20 cellular contexts compared by ENCODE assay signal in genomic region chr11:78214331-78215194, GRCh38. TPM values are rescaled to one million over a fixed set of nuclear protein-coding genes. Genes with fewer than 3 reads are reported as not detected.
DNase-seq lines count a peak whose midpoint lies in the region; ATAC-seq, FAIRE-seq and TF ChIP-seq lines count a peak whose summit lies in the region.
"Had no signal": no experiment of that assay in that cellular context is flagged by ENCODE, and none has a peak within 500 bp of the region (broad histone marks: within the 10 kb centered on the region; RNA-seq: fewer than 3 reads in every experiment).

No MANE protein-coding gene starts in this region.

- no peak for TF ChIP-seq CTCF in DND-41 (IDR thresholded peaks at IDR 0.05; ENCODE audit: borderline replicate concordance, extremely low read depth, low read length, poor library complexity, severe bottlenecking)
- no peak for TF ChIP-seq CTCF in K562 (IDR thresholded peaks at IDR 0.05 in 2 of 3, conservative IDR thresholded peaks at IDR 0.05 in 1 of 3; ENCODE audit: insufficient read depth in 2 of 3, low read depth in 1 of 3, low read length in 3 of 3)
- TF ChIP-seq CTCF in stomach (IDR thresholded peaks at IDR 0.05): no peak

- H4K20me1 ChIP-seq in DND-41 (ENCODE audit: insufficient read depth, low read length): 0 out of 2 replicates have a peak, but pooled peaks cover 4% of the 10 kb centered on the region
- no peaks in the 10 kb centered on the region for H4K20me1 ChIP-seq in K562 (replicated peaks; ENCODE audit: control insufficient read depth, insufficient read depth, low read length)

- ATAC-seq in DND-41 (ENCODE audit: insufficient read depth, low read depth): peak; percentile 61
- no peak for ATAC-seq in K562
- ATAC-seq: A549 had no signal

- H2AFZ ChIP-seq in DND-41 (ENCODE audit: low read depth, low read length): no peak overlapping the region
- no peak overlapping the region for H2AFZ ChIP-seq in K562 (ENCODE audit: low read depth, low read length)

- H3K36me3 ChIP-seq in DND-41 (ENCODE audit: insufficient read depth, low read length): peaks cover 76% of the 10 kb centered on the region
- H3K36me3 ChIP-seq in K562 (ENCODE audit: control insufficient read depth, insufficient read depth, low read length): peaks cover 68% of the 10 kb centered on the region; the same call in 2 of the 3 replicates
- H3K36me3 ChIP-seq in stomach: peaks cover 31 to 85% (median 76%) of the 10 kb centered on the region in 4 donors
- H3K36me3 ChIP-seq: SJSA1 had no signal

- POLR2A ChIA-PET in K562 (lab: Yijun Ruan, JAX): interaction anchor here (0.7 kb wide), 1 partner anchor 69 kb away, joined by 3 read pairs; no protein-coding TSS in a partner anchor

- H3K79me2 ChIP-seq in DND-41 (ENCODE audit: insufficient read depth, low read length) (peaks cover 3% of the 10 kb centered on the region; the same call in 1 of the 2 replicates), K562 (ENCODE audit: control insufficient read depth, insufficient read depth, low read length) (no peaks in the 10 kb centered on the region)

- TF ChIP-seq POLR2A in K562 (conservative IDR thresholded peaks at IDR 0.05): no peak
- no peak for TF ChIP-seq POLR2A in stomach (IDR thresholded peaks at IDR 0.05)

- BruUV-seq in K562 (replicated peaks; lab: Mats Ljungman, UMichigan): no TSS peak

- in situ Hi-C loops in K562 (cut with MboI): no loop called here

- H3K9me3 ChIP-seq in DND-41 (ENCODE audit: insufficient read depth, low read length, severe bottlenecking) (no peaks in the 10 kb centered on the region), K562 (replicated peaks; ENCODE audit: control insufficient read depth, insufficient read depth, low read depth, low read length) (no peaks in the 10 kb centered on the region), stomach (no peaks in the 10 kb centered on the region)
- H3K9me3 ChIP-seq: A549, Peyer's patch, SJSA1 had no signal

- 82% methylated on average over 8 of the region's 12 CpGs for WGBS in K562 (ENCODE audit: insufficient coverage, low coverage, missing lambda C conversion rate)
- WGBS in stomach, 5 donors: 76 to 90% (median 85%) methylated on average over 10 to 12 of the region's 12 CpGs

- H3K27me3 ChIP-seq in DND-41 (ENCODE audit: insufficient read depth, low read length, poor library complexity) (no peaks in the 10 kb centered on the region), K562 (ENCODE audit: control insufficient read depth in 2 of 2, insufficient read depth in 2 of 2, low read length in 2 of 2) (no peaks in the 10 kb centered on the region), stomach (no peaks in the 10 kb centered on the region)
- H3K27me3 ChIP-seq: Peyer's patch, SJSA1 had no signal

- H3K4me2 ChIP-seq in DND-41 (ENCODE audit: insufficient read depth, low read length): no peak overlapping the region
- H3K4me2 ChIP-seq in K562 (ENCODE audit: insufficient read depth, low read length): no peak overlapping the region
- H3K4me2 ChIP-seq: A549 had no signal

- CTCF ChIA-PET in K562 (lab: Yijun Ruan, JAX; ENCODE audit: low intra/inter-chr PET ratio): no interaction called here

- no peak overlapping the region for H3K4me3 ChIP-seq in DND-41 (ENCODE audit: low read depth in 1 of 2, low read length in 2 of 2)
- H3K4me3 ChIP-seq in K562: no peak overlapping the region
- H3K4me3 ChIP-seq in stomach: no peak overlapping the region
- H3K4me3 ChIP-seq: A549, Peyer's patch, SJSA1 had no signal

- H3K4me1 ChIP-seq in DND-41 (ENCODE audit: insufficient read depth, low read length) (peaks cover 20% of the 10 kb centered on the region), K562 (replicated peaks in 1 of 2; ENCODE audit: control insufficient read depth in 2 of 2, insufficient read depth in 2 of 2, low read length in 2 of 2) (peaks cover 3 to 12% of the 10 kb centered on the region in 2 experiments; a peak in 4 of 5 replicates), stomach (no peaks in the 10 kb centered on the region)
- H3K4me1 ChIP-seq: A549, Peyer's patch, SJSA1 had no signal

- H3K9me1 ChIP-seq in K562 (ENCODE audit: control insufficient read depth, insufficient read depth, low read length): peaks cover 3% of the 10 kb centered on the region

- no peak for FAIRE-seq in K562 (lab: Jason Lieb, UNC)
- FAIRE-seq: A549, D721Med had no signal

- H3K9ac ChIP-seq in DND-41 (ENCODE audit: low read depth, low read length) (no peak overlapping the region), K562 (ENCODE audit: insufficient read depth in 1 of 2, low read depth in 2 of 2, low read length in 2 of 2) (no peak overlapping the region)

- H3K27ac ChIP-seq in DND-41 (ENCODE audit: low read length) (peak overlapping the region; percentile 40; the same call in 1 of the 2 replicates), K562 (ENCODE audit: extremely low read depth, low read depth, low read length) (no peak overlapping the region), stomach (no peak overlapping the region)
- H3K27ac ChIP-seq: A549, Peyer's patch, SJSA1 had no signal

- intact Hi-C loops in K562 (cut with micrococcal nuclease): no loop called here
- intact Hi-C loops in stomach (cut with DNase I; ENCODE audit: low total_unique reads): no loop called here

- no peak for TF ChIP-seq RAD21 in K562 (CRISPR knock-in tag; conservative IDR thresholded peaks at IDR 0.05 in 1 of 2, IDR thresholded peaks at IDR 0.05 in 1 of 2)

- DNase-seq in activated effector memory CD4-positive, alpha-beta T cell treated with anti-CD3 and anti-CD28 coated beads, Interleukin-2, amount 50 U/mL, for 16 hours: peak; percentile 55
- no peak for DNase-seq in activated effector memory CD4-positive, alpha-beta T cell treated with Interleukin-2 at 50 U/mL for 16 hours
- DNase-seq in DND-41 (peak; percentile 55), K562 (ENCODE audit: extremely low read depth in 1 of 4, low spot score in 3 of 4) (no peak), stomach (peak; percentile 15), HPDE6-E6E7 (ENCODE audit: extremely low spot score) (no peak), putamen (ENCODE audit: low spot score) (no peak), COLO829 (ENCODE audit: low spot score) (no peak)
- DNase-seq: CD8-positive, alpha-beta memory T cell; GOT3; Karpas-422; NCI-H1048; NCI-H1436 treated with DMSO at 0.1 percent for 48 hours; NCI-H2029; NCI-H2171; NCI-H446 treated with DMSO at 0.1 percent for 48 hours had no signal

- TF ChIP-seq EP300 in K562 (IDR thresholded peaks at IDR 0.05; ENCODE audit: low read length): no peak
- no peak for TF ChIP-seq EP300 in stomach (IDR thresholded peaks at IDR 0.05)

TF ChIP-seq in K562, 482 proteins besides CTCF, POLR2A, EP300 and RAD21 (continues in another document):
- TF ChIP-seq RBM15 (IDR thresholded peaks at IDR 0.05; ENCODE audit: insufficient read depth, low read length) (no peak), HEY1 (CRISPR knock-in tag; IDR thresholded peaks at IDR 0.05; ENCODE audit: borderline replicate concordance) (no peak)

RNA-seq across cellular contexts. Expression of gene USP35, which starts 25.8 kb away (rescaled TPM):
- total RNA-seq in K562 (2011; cell fraction: chromatin; rRNA removed; ENCODE audit: low replicate concordance): 11.2 and 24.7 TPM in 2 replicates
- total RNA-seq in K562 (2011; cell fraction: nucleolus; rRNA removed): 14.8 and 15.9 TPM in 2 replicates
- 11.8 and 13.5 TPM in 2 replicates for total RNA-seq in K562 (2011; cell fraction: nucleoplasm; rRNA removed)
- total RNA-seq in K562 (2014; rRNA removed) (3.3 and 4.8 TPM in 2 replicates), K562 (2014; rRNA removed; fragmentation: Illumina TruSeq; extraction: Trizol) (1.6 and 2.1 TPM in 2 replicates), K562 (2015; rRNA removed; fragmentation: Illumina TruSeq; extraction: Trizol) (2.4 and 3.3 TPM in 2 replicates), K562 (2021) (3.8 and 4.1 TPM in 2 replicates), stomach (10 to 100 TPM in 3 of 5 donors, 1 to 10 TPM in 2; 3.3 to 68.4 (median 10.7) TPM)
- polyA plus RNA-seq in K562 (2011; rRNA removed) (3.9 and 4.4 TPM in 2 replicates), K562 (2014; fragmentation: Illumina TruSeq; extraction: Trizol) (3.0 and 3.6 TPM in 2 replicates), K562 (2014; fragmentation: Nextera tagmentation; extraction: Ambion mirVana) (under 1 TPM; 0.01 to 0.07 TPM), K562 (2014; rRNA removed) (3.6 and 4.0 TPM in 2 replicates), stomach (1 to 10 TPM in 2 of 3 donors, under 1 TPM in 1; 0.61 to 3.4 (median 2.8) TPM)
- polyA plus RNA-seq in K562 (2011; cell fraction: cytosol; rRNA removed): 3.2 and 3.9 TPM in 2 replicates
- 23.4 and 38.4 TPM in 2 replicates for polyA plus RNA-seq in K562 (2011; cell fraction: nucleus; rRNA removed)
- 3.9 and 6.0 TPM in 2 replicates for polyA plus RNA-seq in K562 (2012)
- 1.7 and 1.8 TPM in 2 replicates for polyA minus RNA-seq in K562 (2011; rRNA and poly(A)+ RNA removed)
- polyA minus RNA-seq in K562 (2011; cell fraction: cytosol; rRNA and poly(A)+ RNA removed): 1.1 and 3.0 TPM in 2 replicates
- 6.1 and 7.2 TPM in 2 replicates for polyA minus RNA-seq in K562 (2011; cell fraction: nucleus; rRNA and poly(A)+ RNA removed)

RNA-seq across cellular contexts. Expression of gene KCTD21, which starts 26.1 kb away (rescaled TPM):
- 3.6 and 6.5 TPM in 2 replicates for total RNA-seq in K562 (2011; cell fraction: chromatin; rRNA removed; ENCODE audit: low replicate concordance)
- total RNA-seq in K562 (2011; cell fraction: nucleolus; rRNA removed): 3.0 and 4.7 TPM in 2 replicates
- 4.0 and 7.8 TPM in 2 replicates for total RNA-seq in K562 (2011; cell fraction: nucleoplasm; rRNA removed)
- total RNA-seq in K562 (2014; rRNA removed) (1.5 and 2.1 TPM in 2 replicates), K562 (2014; rRNA removed; fragmentation: Illumina TruSeq; extraction: Trizol) (1.7 and 1.9 TPM in 2 replicates), K562 (2015; rRNA removed; fragmentation: Illumina TruSeq; extraction: Trizol) (2.0 and 2.4 TPM in 2 replicates), K562 (2021) (2.2 and 2.4 TPM in 2 replicates), stomach (10 to 100 TPM in 1 of 5 donors, 1 to 10 TPM in 3, not detected in 1; 2.9 to 62.4 (median 4.3) TPM)
- polyA plus RNA-seq in K562 (2011; rRNA removed) (4.2 and 5.4 TPM in 2 replicates), K562 (2014; fragmentation: Illumina TruSeq; extraction: Trizol) (3.3 and 4.3 TPM in 2 replicates), K562 (2014; fragmentation: Nextera tagmentation; extraction: Ambion mirVana) (under 1 TPM; 0.34 to 0.80 TPM), K562 (2014; rRNA removed) (1.7 and 1.8 TPM in 2 replicates), stomach (1 to 10 TPM; 2.9 to 4.7 (median 3.7) TPM)
- polyA plus RNA-seq in K562 (2011; cell fraction: cytosol; rRNA removed): 5.2 and 5.6 TPM in 2 replicates
- 1.3 and 2.4 TPM in 2 replicates for polyA plus RNA-seq in K562 (2011; cell fraction: nucleus; rRNA removed)
- polyA plus RNA-seq in K562 (2012): 4.1 and 5.4 TPM in 2 replicates
- polyA minus RNA-seq in K562 (2011; rRNA and poly(A)+ RNA removed): 4.0 and 5.1 TPM in 2 replicates
- polyA minus RNA-seq in K562 (2011; cell fraction: cytosol; rRNA and poly(A)+ RNA removed): 2.1 and 3.5 TPM in 2 replicates
- 1.5 and 2.0 TPM in 2 replicates for polyA minus RNA-seq in K562 (2011; cell fraction: nucleus; rRNA and poly(A)+ RNA removed)

Comparison
In these comparisons a context has a peak if more than half of its experiments do, and no peak if none do; other contexts are left out.
1. DNase-seq: peak in activated effector memory CD4-positive, alpha-beta T cell treated with anti-CD3 and anti-CD28 coated beads, Interleukin-2, amount 50 U/mL, for 16 hours (single experiment), DND-41 (single experiment) and stomach (single experiment); none in activated effector memory CD4-positive, alpha-beta T cell treated with Interleukin-2 at 50 U/mL for 16 hours (single experiment), K562 (0 of 4), HPDE6-E6E7 (single experiment), putamen (single experiment) and COLO829 (single experiment).